1 cellular context compared by ENCODE assay signal in genomic region chr7:30321992-30322637, GRCh38.
TF ChIP-seq lines count a peak whose summit lies in the region.

No MANE protein-coding gene starts in this region.

TF ChIP-seq in IMR-90, 13 proteins besides CTCF, POLR2A, EP300 and RAD21 (continued from another document):
- TF ChIP-seq ELK1 (IDR thresholded peaks at IDR 0.05; ENCODE audit: borderline replicate concordance, low read depth, low read length) = no peak
TF ChIP-seq in IMR-90: peak in this region for 0.
